ENCODE assay signal across 15 cellular contexts in the genomic region with DNA sequence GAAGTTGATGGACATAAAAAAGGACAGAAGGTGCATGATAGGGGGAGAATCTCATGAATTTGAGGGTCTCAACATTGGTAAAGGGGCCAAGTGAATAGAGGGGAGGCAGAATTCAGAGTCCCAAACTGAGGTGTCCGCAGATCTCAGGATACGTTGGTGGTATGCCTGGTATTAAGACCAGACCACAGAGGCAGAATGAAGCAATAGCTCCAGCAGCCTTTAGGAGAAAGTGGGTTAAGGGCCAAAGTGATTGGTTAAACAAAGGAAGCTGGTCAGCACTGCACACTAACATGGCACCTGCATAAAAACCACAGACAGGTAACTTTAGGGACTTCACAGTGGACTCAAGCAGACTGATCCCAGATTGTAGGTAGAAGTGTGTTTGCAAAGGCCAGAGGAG. TPM values are rescaled to one million over a fixed set of nuclear protein-coding genes. Genes with fewer than 3 reads are reported as not detected.
DNase-seq lines count a peak whose midpoint lies in the region; ATAC-seq and TF ChIP-seq lines count a peak whose summit lies in the region.
"Had no signal": no experiment of that assay in that cellular context is flagged by ENCODE, and none has a peak within 500 bp of the region (broad histone marks: within the 10 kb centered on the region; RNA-seq: fewer than 3 reads in every experiment).

No MANE protein-coding gene starts in this region.

- peak overlapping the region; percentile 50 for H3K27ac Mint-ChIP-seq in activated naive CD8-positive, alpha-beta T cell
- no peak overlapping the region for H3K27ac Mint-ChIP-seq in activated naive CD8-positive, alpha-beta T cell treated with anti-CD3 and anti-CD28 coated beads, Interleukin-2, amount 50 U/mL, for 24 hours
- no peak overlapping the region for H3K27ac Mint-ChIP-seq in endothelial cell (ENCODE audit: unreplicated experiment)
- H3K27ac Mint-ChIP-seq in type B pancreatic cell, result peak overlapping the region; percentile 25
- H3K27ac Mint-ChIP-seq in activated CD8-positive, alpha-beta T cell treated with anti-CD3 and anti-CD28 coated beads for 36 hours, result no peak overlapping the region
- H3K27ac Mint-ChIP-seq: CD14-positive monocyte had no signal

- TF ChIP-seq CTCF in endothelial cell (IDR thresholded peaks at IDR 0.05; ENCODE audit: unreplicated experiment) (no peak), type B pancreatic cell (conservative IDR thresholded peaks at IDR 0.05) (no peak)
- no peak for TF ChIP-seq CTCF in activated CD8-positive, alpha-beta T cell treated with anti-CD3 and anti-CD28 coated beads for 36 hours (IDR thresholded peaks at IDR 0.05)

- DNase-seq in activated naive CD8-positive, alpha-beta T cell treated with anti-CD3 and anti-CD28 coated beads, Interleukin-2, amount 50 U/mL, for 24 hours, result no peak
- no peak for DNase-seq in endothelial cell (ENCODE audit: low spot score)
- DNase-seq in iris pigment epithelial cell (ENCODE audit: low read depth), result peak; percentile 43
- DNase-seq in type B pancreatic cell (ENCODE audit: extremely low spot score, unreplicated experiment), result no peak
- no peak for DNase-seq in activated CD8-positive, alpha-beta T cell treated with anti-CD3 and anti-CD28 coated beads for 36 hours
- DNase-seq: Calu3, DMS79 treated with DMSO at 0.1 percent for 48 hours, H9 had no signal

- H3K4me1 Mint-ChIP-seq in activated naive CD8-positive, alpha-beta T cell (ENCODE audit: low read depth), result no peaks in the 10 kb centered on the region
- no peaks in the 10 kb centered on the region for H3K4me1 Mint-ChIP-seq in activated naive CD8-positive, alpha-beta T cell treated with anti-CD3 and anti-CD28 coated beads, Interleukin-2, amount 50 U/mL, for 24 hours
- H3K4me1 Mint-ChIP-seq in endothelial cell (ENCODE audit: unreplicated experiment), result peaks cover 8% of the 10 kb centered on the region
- no peaks in the 10 kb centered on the region for H3K4me1 Mint-ChIP-seq in type B pancreatic cell (ENCODE audit: unreplicated experiment)
- H3K4me1 Mint-ChIP-seq in activated CD8-positive, alpha-beta T cell treated with anti-CD3 and anti-CD28 coated beads for 36 hours (ENCODE audit: low read depth), result no peaks in the 10 kb centered on the region
- H3K4me1 Mint-ChIP-seq: CD14-positive monocyte; CD4-positive, alpha-beta memory T cell had no signal

- POLR2A ChIA-PET in activated CD8-positive, alpha-beta T cell treated with anti-CD3 and anti-CD28 coated beads for 36 hours (lab: Charles Lee), result interaction anchor here (0.9 kb wide), 1 partner anchor 25 kb away, joined by 3 read pairs; no protein-coding TSS in a partner anchor

- CTCF ChIA-PET in activated CD8-positive, alpha-beta T cell treated with anti-CD3 and anti-CD28 coated beads for 36 hours (lab: Charles Lee), result interaction anchor here (0.6 kb wide), 1 partner anchor 178 kb away, joined by 3 read pairs; no protein-coding TSS in a partner anchor

- H3K36me3 Mint-ChIP-seq in activated naive CD8-positive, alpha-beta T cell, result peaks cover 9% of the 10 kb centered on the region
- peaks cover 9% of the 10 kb centered on the region for H3K36me3 Mint-ChIP-seq in activated naive CD8-positive, alpha-beta T cell treated with anti-CD3 and anti-CD28 coated beads, Interleukin-2, amount 50 U/mL, for 24 hours (ENCODE audit: low read depth)
- H3K36me3 Mint-ChIP-seq in endothelial cell (ENCODE audit: low read depth, unreplicated experiment), result peaks cover 26% of the 10 kb centered on the region
- peaks cover 19% of the 10 kb centered on the region for H3K36me3 Mint-ChIP-seq in type B pancreatic cell
- H3K36me3 Mint-ChIP-seq in activated CD8-positive, alpha-beta T cell treated with anti-CD3 and anti-CD28 coated beads for 36 hours (ENCODE audit: low read depth), result no peaks in the 10 kb centered on the region

- no peak overlapping the region for H3K4me3 Mint-ChIP-seq in activated naive CD8-positive, alpha-beta T cell
- H3K4me3 Mint-ChIP-seq in activated naive CD8-positive, alpha-beta T cell treated with anti-CD3 and anti-CD28 coated beads, Interleukin-2, amount 50 U/mL, for 24 hours, result no peak overlapping the region
- H3K4me3 Mint-ChIP-seq in endothelial cell (ENCODE audit: unreplicated experiment) (peak overlapping the region; percentile 12), type B pancreatic cell (no peak overlapping the region)
- no peak overlapping the region for H3K4me3 Mint-ChIP-seq in activated CD8-positive, alpha-beta T cell treated with anti-CD3 and anti-CD28 coated beads for 36 hours
- H3K4me3 Mint-ChIP-seq: CD14-positive monocyte, H9 had no signal

- no peak for ATAC-seq in activated naive CD8-positive, alpha-beta T cell treated with anti-CD3 and anti-CD28 coated beads, Interleukin-2, amount 50 U/mL, for 24 hours
- ATAC-seq in activated CD8-positive, alpha-beta T cell treated with anti-CD3 and anti-CD28 coated beads for 36 hours, result no peak
- ATAC-seq in GM18870 (IDR thresholded peaks at IDR 0.05; ENCODE audit: unreplicated experiment) (no peak), HG02571 (IDR thresholded peaks at IDR 0.05; ENCODE audit: unreplicated experiment) (no peak)
- ATAC-seq: A549, GM12878 had no signal

- intact Hi-C loops in activated CD8-positive, alpha-beta T cell treated with anti-CD3 and anti-CD28 coated beads for 36 hours (cut with micrococcal nuclease), result no loop called here

- no peaks in the 10 kb centered on the region for H3K9me3 Mint-ChIP-seq in activated naive CD8-positive, alpha-beta T cell (ENCODE audit: low read depth)
- no peaks in the 10 kb centered on the region for H3K9me3 Mint-ChIP-seq in activated naive CD8-positive, alpha-beta T cell treated with anti-CD3 and anti-CD28 coated beads, Interleukin-2, amount 50 U/mL, for 24 hours
- H3K9me3 Mint-ChIP-seq in endothelial cell (ENCODE audit: unreplicated experiment), result no peaks in the 10 kb centered on the region
- no peaks in the 10 kb centered on the region for H3K9me3 Mint-ChIP-seq in type B pancreatic cell
- no peaks in the 10 kb centered on the region for H3K9me3 Mint-ChIP-seq in activated CD8-positive, alpha-beta T cell treated with anti-CD3 and anti-CD28 coated beads for 36 hours
- H3K9me3 Mint-ChIP-seq: CD14-positive monocyte; CD4-positive, alpha-beta memory T cell; H9 had no signal

- H3K27me3 Mint-ChIP-seq in activated naive CD8-positive, alpha-beta T cell, result no peaks in the 10 kb centered on the region
- H3K27me3 Mint-ChIP-seq in activated naive CD8-positive, alpha-beta T cell treated with anti-CD3 and anti-CD28 coated beads, Interleukin-2, amount 50 U/mL, for 24 hours, result no peaks in the 10 kb centered on the region
- peaks cover 11% of the 10 kb centered on the region for H3K27me3 Mint-ChIP-seq in endothelial cell (ENCODE audit: unreplicated experiment)
- H3K27me3 Mint-ChIP-seq in type B pancreatic cell, result no peaks in the 10 kb centered on the region
- H3K27me3 Mint-ChIP-seq in activated CD8-positive, alpha-beta T cell treated with anti-CD3 and anti-CD28 coated beads for 36 hours, result no peaks in the 10 kb centered on the region
- H3K27me3 Mint-ChIP-seq: CD4-positive, alpha-beta memory T cell had no signal

RNA-seq across cellular contexts. Expression of gene MEST, which starts 37.5 kb away (rescaled TPM):
- 72.2 TPM for total RNA-seq in endothelial cell (ENCODE audit: unreplicated experiment)
- total RNA-seq in type B pancreatic cell (ENCODE audit: low replicate concordance), result 489 and 572 TPM in 2 replicates
- total RNA-seq in activated CD8-positive, alpha-beta T cell treated with anti-CD3 and anti-CD28 coated beads for 36 hours, result 1 to 10 TPM; 6.8 to 9.2 TPM

Comparison
In these comparisons a context has a peak if more than half of its experiments do, and no peak if none do; other contexts are left out.
1. H3K27ac Mint-ChIP-seq: peak in activated naive CD8-positive, alpha-beta T cell (single experiment) and type B pancreatic cell (single experiment); none in activated naive CD8-positive, alpha-beta T cell treated with anti-CD3 and anti-CD28 coated beads, Interleukin-2, amount 50 U/mL, for 24 hours (single experiment), endothelial cell (single experiment) and activated CD8-positive, alpha-beta T cell treated with anti-CD3 and anti-CD28 coated beads for 36 hours (single experiment).